ENCODE assay signal across 26 cellular contexts in the genomic region with DNA sequence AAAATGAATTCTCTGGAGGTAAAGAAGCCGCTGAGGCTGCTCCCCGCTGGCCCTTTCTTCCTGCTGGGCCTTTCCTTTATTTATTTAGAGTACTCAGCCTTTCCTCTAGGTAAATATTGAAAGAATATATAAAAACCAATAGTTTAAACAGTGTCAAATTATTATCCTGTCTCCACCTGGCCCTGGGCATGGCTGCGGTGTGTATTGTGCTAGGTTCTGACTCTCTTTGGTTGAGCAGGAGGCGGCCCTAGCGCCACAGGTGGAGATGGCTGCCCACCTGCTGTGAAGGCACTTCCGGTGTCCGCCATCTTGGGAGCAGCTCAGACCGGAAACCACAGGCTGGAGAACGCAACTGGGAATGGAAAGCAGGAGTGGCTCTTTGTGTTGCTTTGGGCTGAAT. TPM values are rescaled to one million over a fixed set of nuclear protein-coding genes. Genes with fewer than 3 reads are reported as not detected.
DNase-seq lines count a peak whose midpoint lies in the region; ATAC-seq, FAIRE-seq and TF ChIP-seq lines count a peak whose summit lies in the region.
"Had no signal": no experiment of that assay in that cellular context is flagged by ENCODE, and none has a peak within 500 bp of the region (broad histone marks: within the 10 kb centered on the region; RNA-seq: fewer than 3 reads in every experiment).

No MANE protein-coding gene starts in this region.

- intact Hi-C loops in K562 (cut with micrococcal nuclease) = loop anchor here (5.0 kb wide), 1 partner anchor 418 kb away; no protein-coding TSS in a partner anchor

- H2AK5ac ChIP-seq in neuronal stem cell (ENCODE audit: low read depth, low read length) = no peak overlapping the region

- no peak overlapping the region for H2BK15ac ChIP-seq in neuronal stem cell (ENCODE audit: low read length)

- CTCF ChIA-PET in K562 (lab: Yijun Ruan, JAX; ENCODE audit: low intra/inter-chr PET ratio) (no interaction called here), GM10248 (lab: Yijun Ruan, JAX) (interaction anchor here (1.0 to 1.5 kb wide), 3 partner anchors 19 to 33 kb away, joined by 3 to 4 read pairs (median 3); no protein-coding TSS in a partner anchor)

- TF ChIP-seq RAD21 in K562 (CRISPR knock-in tag; conservative IDR thresholded peaks at IDR 0.05 in 1 of 2, IDR thresholded peaks at IDR 0.05 in 1 of 2) = no peak

- H3K4me3 ChIP-seq in K562 (no peak overlapping the region), neuronal stem cell (ENCODE audit: low read length in 2 of 2) (no peak overlapping the region)
- H3K4me3 ChIP-seq: mucosa of descending colon, PC-9, sigmoid colon, tibial nerve had no signal

- no peak for FAIRE-seq in K562 (lab: Jason Lieb, UNC)

- no peak overlapping the region for H2BK5ac ChIP-seq in neuronal stem cell (ENCODE audit: low read length)

- BruUV-seq in K562 (replicated peaks; lab: Mats Ljungman, UMichigan) = no TSS peak

- H3K9ac ChIP-seq in K562 (ENCODE audit: insufficient read depth in 1 of 2, low read depth in 2 of 2, low read length in 2 of 2) (no peak overlapping the region), neuronal stem cell (ENCODE audit: low read depth, low read length, poor library complexity) (no peak overlapping the region)

- H2BK12ac ChIP-seq in neuronal stem cell (ENCODE audit: low read length) = no peak overlapping the region

- no peak for TF ChIP-seq POLR2A in K562 (conservative IDR thresholded peaks at IDR 0.05)

- ATAC-seq in K562 (peak; percentile 56), GM21381 (IDR thresholded peaks at IDR 0.05; ENCODE audit: unreplicated experiment) (no peak)
- ATAC-seq: activated naive CD4-positive, alpha-beta T cell treated with anti-CD3 and anti-CD28 coated beads, Interleukin-2, amount 50 U/mL, for 72 hours; mucosa of descending colon; stimulated activated naive CD8-positive, alpha-beta T cell treated with anti-CD3 and anti-CD28 coated beads, Interleukin-15, amount 100 ng/mL, for 72 hours; WTC11 had no signal

- 7% methylated on average over 9 of the region's 9 CpGs for WGBS in K562 (ENCODE audit: insufficient coverage, low coverage, missing lambda C conversion rate)
- WGBS in neuronal stem cell (ENCODE audit: extremely low coverage in 2 of 2, insufficient read length in 2 of 2, insufficient replicate concordance in 1 of 2), 2 donors = no CpG with 5 or more reads among the region's 9 CpGs

- H3K4me2 ChIP-seq in K562 (ENCODE audit: insufficient read depth, low read length) (no peak overlapping the region; the same call in 1 of the 2 replicates), neuronal stem cell (ENCODE audit: insufficient read depth, low read length, poor library complexity, severe bottlenecking) (no peak overlapping the region)

- H2BK120ac ChIP-seq in neuronal stem cell (ENCODE audit: low read depth, low read length) = no peak overlapping the region

- no peaks in the 10 kb centered on the region for H4K20me1 ChIP-seq in K562 (replicated peaks; ENCODE audit: control insufficient read depth, insufficient read depth, low read length)

- no peaks in the 10 kb centered on the region for H3K79me1 ChIP-seq in neuronal stem cell (ENCODE audit: low read depth, low read length)

- H4K8ac ChIP-seq in neuronal stem cell (ENCODE audit: low read depth, low read length) = no peak overlapping the region

- H3K27ac ChIP-seq in C4-2B (peak overlapping the region; percentile 83), K562 (ENCODE audit: extremely low read depth, low read depth, low read length) (no peak overlapping the region), neuronal stem cell (replicated peaks; ENCODE audit: low read length) (no peak overlapping the region)
- H3K27ac ChIP-seq: sigmoid colon, tibial nerve had no signal

- H3K18ac ChIP-seq in neuronal stem cell (ENCODE audit: low read length) = no peak overlapping the region

- no peak overlapping the region for H3K23ac ChIP-seq in neuronal stem cell (ENCODE audit: low read depth, low read length, poor library complexity)

- H3K36me3 ChIP-seq in K562 (ENCODE audit: control insufficient read depth, insufficient read depth, low read length) = no peaks in the 10 kb centered on the region
- H3K36me3 ChIP-seq in neuronal stem cell (replicated peaks in 1 of 2; ENCODE audit: control insufficient read depth in 2 of 2, insufficient read depth in 2 of 2, low read length in 2 of 2) = no peaks in the 10 kb centered on the region
- H3K36me3 ChIP-seq: sigmoid colon, tibial nerve had no signal

- no peaks in the 10 kb centered on the region for H3K9me1 ChIP-seq in K562 (ENCODE audit: control insufficient read depth, insufficient read depth, low read length)

- H3K79me2 ChIP-seq in K562 (ENCODE audit: control insufficient read depth, insufficient read depth, low read length) = no peaks in the 10 kb centered on the region

- POLR2A ChIA-PET in K562 (lab: Yijun Ruan, JAX) (no interaction called here), GM10248 (lab: Yijun Ruan, JAX) (no interaction called here)

- H3K27me3 ChIP-seq in K562 (ENCODE audit: control insufficient read depth in 2 of 2, insufficient read depth in 2 of 2, low read length in 2 of 2) = peaks cover 23 to 36% of the 10 kb centered on the region in 2 experiments
- H3K27me3 ChIP-seq in neuronal stem cell (ENCODE audit: control insufficient read depth in 3 of 3, insufficient read depth in 3 of 3, low read depth in 1 of 3, low read length in 3 of 3) = peaks cover 0 to 3% (median 0%) of the 10 kb centered on the region in 3 experiments
- H3K27me3 ChIP-seq: sigmoid colon had no signal

- TF ChIP-seq CTCF in C4-2B (conservative IDR thresholded peaks at IDR 0.05) = no peak
- no peak for TF ChIP-seq CTCF in K562 (IDR thresholded peaks at IDR 0.05 in 2 of 3, conservative IDR thresholded peaks at IDR 0.05 in 1 of 3; ENCODE audit: insufficient read depth in 2 of 3, low read depth in 1 of 3, low read length in 3 of 3)
- no peak for TF ChIP-seq CTCF in GM10248 (IDR thresholded peaks at IDR 0.05; ENCODE audit: control extremely low read depth, extremely low read depth, low read depth, missing control alignments)

- DNase-seq in DMS153 treated with DMSO at 0.1 percent for 48 hours (lab: John Stamatoyannopoulos, UW; ENCODE audit: unreplicated experiment) = peak; percentile 78
- DNase-seq in NCI-H2196 treated with DMSO at 0.1 percent for 48 hours (lab: John Stamatoyannopoulos, UW; ENCODE audit: unreplicated experiment) = peak; percentile 56
- no peak for DNase-seq in K562 (ENCODE audit: extremely low read depth in 1 of 4, low spot score in 3 of 4)
- no peak for DNase-seq in GM10248 (ENCODE audit: extremely low spot score)
- no peak for DNase-seq in neuronal stem cell (ENCODE audit: low spot score)
- DNase-seq: aorta; CD4-positive, alpha-beta T cell; central memory CD4-positive, alpha-beta T cell; DMS79 treated with DMSO at 0.1 percent for 48 hours; H9; islet precursor cell; mucosa of descending colon; PC-9; Right ventricle myocardium superior; sigmoid colon; stimulated activated CD4-positive, alpha-beta T cell treated with anti-CD3 and anti-CD28 coated beads, Interleukin-15, amount 100 ng/mL, for 24 hours; stimulated activated naive CD8-positive, alpha-beta T cell treated with anti-CD3 and anti-CD28 coated beads, Interleukin-15, amount 100 ng/mL, for 72 hours; SW 1271; T1000 had no signal

- in situ Hi-C loops in K562 (cut with MboI) = no loop called here

- H3K9me3 ChIP-seq in K562 (replicated peaks; ENCODE audit: control insufficient read depth, insufficient read depth, low read depth, low read length) = no peaks in the 10 kb centered on the region
- H3K9me3 ChIP-seq in neuronal stem cell (replicated peaks in 1 of 2; ENCODE audit: control insufficient read depth in 2 of 2, insufficient read depth in 1 of 2, low read depth in 1 of 2, low read length in 2 of 2) = no peaks in the 10 kb centered on the region
- H3K9me3 ChIP-seq: mucosa of descending colon, sigmoid colon, tibial nerve had no signal

- peak overlapping the region; percentile 69 for H2AFZ ChIP-seq in K562 (ENCODE audit: low read depth, low read length)
- H2AFZ ChIP-seq in neuronal stem cell (ENCODE audit: low read length) = no peak overlapping the region

- no peak overlapping the region for H3K4ac ChIP-seq in neuronal stem cell (ENCODE audit: low read length)

- H4K91ac ChIP-seq in neuronal stem cell (ENCODE audit: low read depth, low read length, poor library complexity) = no peak overlapping the region

- H3K14ac ChIP-seq in neuronal stem cell (ENCODE audit: low read length) = no peak overlapping the region

- TF ChIP-seq EP300 in K562 (IDR thresholded peaks at IDR 0.05; ENCODE audit: low read length) = no peak

- H3K4me1 ChIP-seq in K562 (replicated peaks in 1 of 2; ENCODE audit: control insufficient read depth in 2 of 2, insufficient read depth in 2 of 2, low read length in 2 of 2) (no peaks in the 10 kb centered on the region), neuronal stem cell (ENCODE audit: control insufficient read depth in 2 of 2, insufficient read depth in 1 of 2, low read depth in 1 of 2, low read length in 2 of 2) (no peaks in the 10 kb centered on the region)

RNA-seq across cellular contexts. Expression of a gene that starts 29.0 kb away (rescaled TPM):
- total RNA-seq in K562 (2011; cell fraction: chromatin; rRNA removed; ENCODE audit: low replicate concordance) = not detected in 2 replicates
- not detected in 2 replicates for total RNA-seq in K562 (2011; cell fraction: nucleolus; rRNA removed)
- total RNA-seq in K562 (2011; cell fraction: nucleoplasm; rRNA removed) = not detected in 2 replicates
- not detected in 2 replicates for total RNA-seq in K562 (2014; rRNA removed)
- not detected in 2 replicates for total RNA-seq in K562 (2014; rRNA removed; fragmentation: Illumina TruSeq; extraction: Trizol)
- total RNA-seq in K562 (2015; rRNA removed; fragmentation: Illumina TruSeq; extraction: Trizol) = not detected in 2 replicates
- total RNA-seq in K562 (2021) = not detected in 2 replicates
- polyA plus RNA-seq in K562 (2011; rRNA removed) = not detected in 2 replicates
- polyA plus RNA-seq in K562 (2011; cell fraction: cytosol; rRNA removed) = not detected in 2 replicates
- not detected in 2 replicates for polyA plus RNA-seq in K562 (2011; cell fraction: nucleus; rRNA removed)
- not detected in 2 replicates for polyA plus RNA-seq in K562 (2012)
- polyA plus RNA-seq in K562 (2014; fragmentation: Illumina TruSeq; extraction: Trizol) = not detected in 2 replicates
- not detected for polyA plus RNA-seq in K562 (2014; fragmentation: Nextera tagmentation; extraction: Ambion mirVana)
- polyA plus RNA-seq in K562 (2014; rRNA removed) = not detected in 2 replicates
- polyA minus RNA-seq in K562 (2011; rRNA and poly(A)+ RNA removed) = not detected in 2 replicates
- not detected in 2 replicates for polyA minus RNA-seq in K562 (2011; cell fraction: cytosol; rRNA and poly(A)+ RNA removed)
- not detected in 2 replicates for polyA minus RNA-seq in K562 (2011; cell fraction: nucleus; rRNA and poly(A)+ RNA removed)
- not detected for polyA plus RNA-seq in neuronal stem cell (2013, experiment 1 of 2)
- polyA plus RNA-seq in neuronal stem cell (2013, experiment 2 of 2) = not detected
- total RNA-seq: activated naive CD4-positive, alpha-beta T cell treated with anti-CD3 and anti-CD28 coated beads, Interleukin-2, amount 50 U/mL, for 72 hours; CD4-positive, alpha-beta T cell; fibroblast of lung; H9; LHCN-M2; PC-9; Right ventricle myocardium superior; sigmoid colon; WTC11 had no signal
- polyA plus RNA-seq: fibroblast of lung had no signal

Comparison
In these comparisons a context has a peak if more than half of its experiments do, and no peak if none do; other contexts are left out.
1. DNase-seq: peak in DMS153 treated with DMSO at 0.1 percent for 48 hours (single experiment) and NCI-H2196 treated with DMSO at 0.1 percent for 48 hours (single experiment); none in K562 (0 of 4), GM10248 (single experiment) and neuronal stem cell (single experiment).